Comparison of ENCODE assay signal across 9 cellular contexts in genomic region chr4:26858947-26859401, GRCh38. TPM values are rescaled to one million over a fixed set of nuclear protein-coding genes. Genes with fewer than 3 reads are reported as not detected.
DNase-seq lines count a peak whose midpoint lies in the region; ATAC-seq and TF ChIP-seq lines count a peak whose summit lies in the region.
"Had no signal": no experiment of that assay in that cellular context is flagged by ENCODE, and none has a peak within 500 bp of the region (broad histone marks: within the 10 kb centered on the region; RNA-seq: fewer than 3 reads in every experiment).

No MANE protein-coding gene starts in this region.

- H3K4me1 Mint-ChIP-seq in CD8-positive, alpha-beta T cell (ENCODE audit: low read depth): peaks cover 51% of the 10 kb centered on the region

- no peaks in the 10 kb centered on the region for H3K9me2 ChIP-seq in Loucy (replicated peaks; ENCODE audit: low read depth, low read length)

- peaks cover 39% of the 10 kb centered on the region for H3K79me2 ChIP-seq in Loucy (ENCODE audit: insufficient read depth, low read length)

- ATAC-seq in CD8-positive, alpha-beta T cell: no peak
- no peak for ATAC-seq in GM21360 (IDR thresholded peaks at IDR 0.05; ENCODE audit: unreplicated experiment)
- ATAC-seq in left cardiac atrium: no peak

- CTCF ChIA-PET in CD8-positive, alpha-beta T cell (lab: Charles Lee): interaction anchor here (0.8 to 1.5 kb wide), 2 partner anchors 28 to 149 kb away, joined by 3 read pairs; no protein-coding TSS in a partner anchor

- peaks cover 19% of the 10 kb centered on the region for H4K20me1 ChIP-seq in Loucy (ENCODE audit: insufficient read depth, low read length, poor library complexity, severe bottlenecking)

- H3F3A ChIP-seq in Loucy (ENCODE audit: low read depth): peaks cover 16% of the 10 kb centered on the region; the same call in 1 of the 2 replicates

- peak overlapping the region; percentile 99 for H3K27ac Mint-ChIP-seq in CD8-positive, alpha-beta T cell

- no peak overlapping the region for H3K4me3 ChIP-seq in CD8-positive, alpha-beta T cell (ENCODE audit: low read depth, low read length)
- H3K4me3 ChIP-seq in Loucy (ENCODE audit: low read length, poor library complexity, severe bottlenecking) (peak overlapping the region; percentile 85), adipocyte (ENCODE audit: low read length) (peak overlapping the region; percentile 94), muscle layer of duodenum (ENCODE audit: low read depth in 1 of 2, low read length in 2 of 2) (peak overlapping the region in 1 of 2 donors; percentile 75)

- peaks cover 46% of the 10 kb centered on the region for H3K4me1 ChIP-seq in CD8-positive, alpha-beta T cell (ENCODE audit: insufficient read depth, low read length)
- H3K4me1 ChIP-seq in Loucy (ENCODE audit: insufficient read depth, low read length, poor library complexity, severe bottlenecking) (peaks cover 45% of the 10 kb centered on the region), adipocyte (ENCODE audit: control insufficient read depth, insufficient read depth, low read length) (peaks cover 43% of the 10 kb centered on the region), muscle layer of duodenum (ENCODE audit: control insufficient read depth in 1 of 2, insufficient read depth in 2 of 2, low read length in 2 of 2) (peaks cover 16 to 22% of the 10 kb centered on the region in 2 donors)

- peak overlapping the region; percentile 98 for H3K4me3 Mint-ChIP-seq in CD8-positive, alpha-beta T cell

- no peaks in the 10 kb centered on the region for H3K27me3 Mint-ChIP-seq in CD8-positive, alpha-beta T cell (ENCODE audit: low read depth)

- H3K4me2 ChIP-seq in Loucy (ENCODE audit: low read depth, low read length, poor library complexity, severe bottlenecking): peak overlapping the region; percentile 98

- no peaks in the 10 kb centered on the region for H3K9me3 ChIP-seq in CD8-positive, alpha-beta T cell (ENCODE audit: low read length)
- H3K9me3 ChIP-seq in Loucy (ENCODE audit: insufficient read depth, low read depth, low read length) (no peaks in the 10 kb centered on the region), adipocyte (ENCODE audit: control insufficient read depth, low read length) (no peaks in the 10 kb centered on the region), muscle layer of duodenum (ENCODE audit: control insufficient read depth in 1 of 2, low read length in 2 of 2) (no peaks in the 10 kb centered on the region)

- intact Hi-C loops in CD8-positive, alpha-beta T cell (cut with DNase I, micrococcal nuclease): loop anchor here (5.0 to 10.0 kb wide), 5 partner anchors 138 to 1624 kb away; partner anchors contain the start of genes PI4K2B (in 2 of the 2), ANAPC4 (in 1 of the 2), SMIM20 (in 1 of the 2) and ZCCHC4 (in 1 of the 2)
- intact Hi-C loops in left cardiac atrium (cut with DNase I): no loop called here

- H3K27me3 ChIP-seq in CD8-positive, alpha-beta T cell (ENCODE audit: insufficient read depth, low read length): no peaks in the 10 kb centered on the region
- H3K27me3 ChIP-seq in Loucy (ENCODE audit: insufficient read depth, low read length, poor library complexity, severe bottlenecking) (no peaks in the 10 kb centered on the region), adipocyte (replicated peaks; ENCODE audit: control insufficient read depth, insufficient read depth, low read length) (no peaks in the 10 kb centered on the region), muscle layer of duodenum (ENCODE audit: low read depth, low read length) (no peaks in the 10 kb centered on the region)

- H3K36me3 ChIP-seq in CD8-positive, alpha-beta T cell (ENCODE audit: insufficient read depth, low read length): no peaks in the 10 kb centered on the region
- H3K36me3 ChIP-seq in Loucy (ENCODE audit: insufficient read depth, low read length) (no peaks in the 10 kb centered on the region), adipocyte (ENCODE audit: control insufficient read depth, insufficient read depth, low read length, severe bottlenecking) (no peaks in the 10 kb centered on the region), muscle layer of duodenum (ENCODE audit: control insufficient read depth in 1 of 2, insufficient read depth in 2 of 2, low read length in 2 of 2) (no peaks in the 10 kb centered on the region)

- no peaks in the 10 kb centered on the region for H3K9me3 Mint-ChIP-seq in CD8-positive, alpha-beta T cell

- POLR2A ChIA-PET in CD8-positive, alpha-beta T cell (lab: Charles Lee): interaction anchor here (1.3 to 3.6 kb wide), 2 partner anchors 27 to 1625 kb away, joined by 3 to 81 read pairs; partner anchors contain the start of gene PI4K2B

- H2AFZ ChIP-seq in Loucy (ENCODE audit: low read length): no peak overlapping the region

- peaks cover 19% of the 10 kb centered on the region for H3K36me3 Mint-ChIP-seq in CD8-positive, alpha-beta T cell

- peak overlapping the region; percentile 87 for H3K9ac ChIP-seq in Loucy (ENCODE audit: low read depth, low read length, poor library complexity, severe bottlenecking)
- H3K9ac ChIP-seq in adipocyte (ENCODE audit: low read length): peak overlapping the region; percentile 88

- H3K27ac ChIP-seq in CD8-positive, alpha-beta T cell (ENCODE audit: low read depth, low read length): no peak overlapping the region
- peak overlapping the region; percentile 68 for H3K27ac ChIP-seq in muscle layer of duodenum (ENCODE audit: low read length)

- no peak for DNase-seq in CD8-positive, alpha-beta T cell
- DNase-seq in adipocyte (ENCODE audit: low read depth): no peak
- DNase-seq in activated effector memory CD4-positive, alpha-beta T cell treated with anti-CD3 and anti-CD28 coated beads, Interleukin-2, amount 50 U/mL, for 16 hours: no peak
- no peak for DNase-seq in SK-N-DZ (ENCODE audit: low spot score)
- no peak for DNase-seq in left cardiac atrium
- DNase-seq: NK-92 treated with Interleukin-12 subunit alpha and Interleukin-12 subunit beta, amount 100 ng/mL, for 24 hours had no signal

- no peak for TF ChIP-seq CTCF in CD8-positive, alpha-beta T cell (IDR thresholded peaks at IDR 0.05)
- no peak for TF ChIP-seq CTCF in Loucy (conservative IDR thresholded peaks at IDR 0.05; ENCODE audit: low read length)

RNA-seq across cellular contexts. Expression of gene STIM2, which starts 1.7 kb away (rescaled TPM):
- 10 to 100 TPM; 61.1 to 67.0 TPM for total RNA-seq in CD8-positive, alpha-beta T cell
- polyA plus RNA-seq in SK-N-DZ (2014; cell fraction: cytosol; rRNA removed): 9.9 and 10.7 TPM in 2 replicates
- 23.8 and 27.4 TPM in 2 replicates for polyA plus RNA-seq in SK-N-DZ (2014; cell fraction: nucleus; rRNA removed)
- 10 to 100 TPM; 12.1 to 16.9 TPM for total RNA-seq in left cardiac atrium

Comparison
In these comparisons a context has a peak if more than half of its experiments do, and no peak if none do; other contexts are left out.
1. intact Hi-C loops: an anchor here in CD8-positive, alpha-beta T cell (5.0 to 10.0 kb wide); none called in left cardiac atrium.